10 cellular contexts compared by ENCODE assay signal in the genomic region with DNA sequence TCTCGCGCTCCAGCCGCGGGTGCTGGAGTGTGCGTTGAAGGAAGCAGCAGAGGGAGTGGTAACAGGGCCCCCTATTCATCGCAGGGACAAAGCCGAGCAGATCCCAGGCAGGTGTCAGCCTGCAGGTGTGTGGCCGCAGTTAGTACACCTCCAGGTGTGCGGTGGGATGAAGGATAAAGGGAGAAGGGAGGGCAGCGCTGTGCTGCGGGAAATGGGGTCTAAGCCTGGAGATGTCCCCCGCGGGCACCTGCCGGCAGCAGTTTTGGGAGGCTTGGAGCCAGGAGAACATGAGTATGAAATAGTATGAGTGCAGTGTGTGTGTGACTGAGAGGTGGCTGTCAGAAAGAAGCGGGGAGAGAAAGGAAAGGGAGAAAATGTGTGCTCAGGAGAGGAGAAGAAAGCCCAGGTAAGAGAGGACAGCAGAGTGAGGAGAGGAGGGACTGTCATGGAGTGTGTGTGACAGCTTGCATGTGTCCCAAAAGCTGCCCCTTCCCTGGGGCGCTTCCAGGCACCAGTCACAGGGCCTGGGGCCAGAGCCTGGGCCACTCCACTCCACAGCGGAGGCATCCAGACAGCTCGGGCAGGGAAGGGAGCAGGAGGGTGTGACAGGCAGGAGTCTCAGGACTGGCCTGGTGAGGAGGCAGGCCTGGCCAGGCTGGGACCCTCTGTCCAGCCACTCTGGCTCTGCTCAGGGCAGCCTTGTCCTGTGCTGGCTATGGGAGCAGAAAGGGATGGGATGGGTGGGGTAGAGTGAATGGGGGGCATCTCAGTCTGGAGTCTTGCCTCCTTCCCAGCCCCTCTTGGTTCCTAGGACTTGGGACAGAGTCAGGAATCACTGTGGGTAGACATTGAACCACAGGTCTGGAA. TPM values are rescaled to one million over a fixed set of nuclear protein-coding genes. Genes with fewer than 3 reads are reported as not detected.
DNase-seq lines count a peak whose midpoint lies in the region; ATAC-seq and TF ChIP-seq lines count a peak whose summit lies in the region.
"Had no signal": no experiment of that assay in that cellular context is flagged by ENCODE, and none has a peak within 500 bp of the region (broad histone marks: within the 10 kb centered on the region; RNA-seq: fewer than 3 reads in every experiment).

No MANE protein-coding gene starts in this region.

- no peak overlapping the region for H3K27ac Mint-ChIP-seq in activated CD8-positive, alpha-beta memory T cell treated with anti-CD3 and anti-CD28 coated beads, Interleukin-2, amount 10 ng/mL, durations not matched to agents 7 days and 5 days

- TF ChIP-seq EP300 in transverse colon (IDR thresholded peaks at IDR 0.05; ENCODE audit: low read depth) = no peak

- no peaks in the 10 kb centered on the region for H3K9me3 ChIP-seq in left lung
- no peaks in the 10 kb centered on the region for H3K9me3 ChIP-seq in transverse colon

- DNase-seq in activated CD8-positive, alpha-beta memory T cell treated with anti-CD3 and anti-CD28 coated beads, Interleukin-2, amount 10 ng/mL, durations not matched to agents 7 days and 5 days = no peak
- no peak for DNase-seq in activated CD8-positive, alpha-beta memory T cell treated with anti-CD3 and anti-CD28 coated beads, Interleukin-2, amount 50 U/mL, for 48 hours
- DNase-seq in astrocyte of the cerebellum (ENCODE audit: low read depth) (no peak), left lung (no peak), transverse colon (no peak), SW480 (ENCODE audit: low spot score) (no peak), hippocampal formation (lab: John Stamatoyannopoulos, UW) (no peak)

- no peaks in the 10 kb centered on the region for H3K9me3 Mint-ChIP-seq in activated CD8-positive, alpha-beta memory T cell treated with anti-CD3 and anti-CD28 coated beads, Interleukin-2, amount 10 ng/mL, durations not matched to agents 7 days and 5 days (ENCODE audit: low read depth)

- peak overlapping the region; percentile 1 for H3K4me3 Mint-ChIP-seq in activated CD8-positive, alpha-beta memory T cell treated with anti-CD3 and anti-CD28 coated beads, Interleukin-2, amount 10 ng/mL, durations not matched to agents 7 days and 5 days

- ATAC-seq in activated CD8-positive, alpha-beta memory T cell treated with anti-CD3 and anti-CD28 coated beads, Interleukin-2, amount 10 ng/mL, durations not matched to agents 7 days and 5 days = no peak
- ATAC-seq in left lung (no peak), GM19395 (IDR thresholded peaks at IDR 0.05; ENCODE audit: unreplicated experiment) (no peak)

- TF ChIP-seq POLR2A in transverse colon (IDR thresholded peaks at IDR 0.05) = no peak

- in situ Hi-C loops in astrocyte of the cerebellum (cut with HindIII; ENCODE audit: low sequenced_read_pairs) (no loop called here), transverse colon (cut with MboI; ENCODE audit: low pct_ligation_motif_present in 1 of 4, low pct_unique_long_range_greater_than_20kb in 1 of 4, low sequenced_read_pairs in 3 of 4) (loop anchor here in 1 of 4 donors (5.0 kb wide), 1 partner anchor 79 kb away; no protein-coding TSS in a partner anchor)

- peaks cover 21% of the 10 kb centered on the region for H3K4me1 Mint-ChIP-seq in activated CD8-positive, alpha-beta memory T cell treated with anti-CD3 and anti-CD28 coated beads, Interleukin-2, amount 10 ng/mL, durations not matched to agents 7 days and 5 days

- 29% methylated on average over 18 of the region's 18 CpGs; no CpG with 5 or more reads in 1 of the 2 donors for WGBS in transverse colon (ENCODE audit: low coverage in 1 of 2), 2 donors

- H3K27me3 ChIP-seq in left lung (peaks cover 0 to 20% of the 10 kb centered on the region in 2 donors), transverse colon (no peaks in the 10 kb centered on the region)

- H3K27ac ChIP-seq in left lung (no peak overlapping the region), transverse colon (peak overlapping the region; percentile 53 to 70 (median 64))

- intact Hi-C loops in left lung (cut with DNase I) = loop anchor here in 1 of 2 donors (5.0 kb wide), 1 partner anchor 64 kb away; a partner anchor contains a TSS
- intact Hi-C loops in transverse colon (cut with DNase I; ENCODE audit: low total_unique reads) = no loop called here

- TF ChIP-seq CTCF in astrocyte of the cerebellum (IDR thresholded peaks at IDR 0.05; ENCODE audit: low read depth, low read length, missing control alignments) (no peak), left lung (IDR thresholded peaks at IDR 0.05) (no peak), transverse colon (IDR thresholded peaks at IDR 0.05) (no peak)

- peaks cover 7% of the 10 kb centered on the region for H3K27me3 Mint-ChIP-seq in activated CD8-positive, alpha-beta memory T cell treated with anti-CD3 and anti-CD28 coated beads, Interleukin-2, amount 10 ng/mL, durations not matched to agents 7 days and 5 days

- CTCF ChIA-PET in activated CD8-positive, alpha-beta memory T cell treated with anti-CD3 and anti-CD28 coated beads, Interleukin-2, amount 10 ng/mL, durations not matched to agents 7 days and 5 days (lab: Charles Lee) = interaction anchor here (1.0 to 8.8 kb wide), 2 partner anchors 15 to 76 kb away, joined by 3 to 95 read pairs; no protein-coding TSS in a partner anchor

- no peaks in the 10 kb centered on the region for H3K36me3 ChIP-seq in left lung
- H3K36me3 ChIP-seq in transverse colon = no peaks in the 10 kb centered on the region

- H3K4me3 ChIP-seq in astrocyte of the cerebellum (ENCODE audit: low read depth, low read length) (peak overlapping the region; percentile 37), left lung (peak overlapping the region; percentile 17 to 32), transverse colon (peak overlapping the region; percentile 41 to 61 (median 49))

- no peaks in the 10 kb centered on the region for H3K36me3 Mint-ChIP-seq in activated CD8-positive, alpha-beta memory T cell treated with anti-CD3 and anti-CD28 coated beads, Interleukin-2, amount 10 ng/mL, durations not matched to agents 7 days and 5 days

- H3K4me1 ChIP-seq in left lung (peaks cover 4 to 30% of the 10 kb centered on the region in 2 donors), transverse colon (peaks cover 12 to 44% (median 30%) of the 10 kb centered on the region in 4 donors)

RNA-seq across cellular contexts. Expression of a gene that starts 0.8 kb away (rescaled TPM):
- total RNA-seq in activated CD8-positive, alpha-beta memory T cell treated with anti-CD3 and anti-CD28 coated beads, Interleukin-2, amount 10 ng/mL, durations not matched to agents 7 days and 5 days = 1 to 10 TPM in 1 of 2 experiments, under 1 TPM in 1; 0.91 to 1.0 TPM
- total RNA-seq in left lung (1 to 10 TPM; 1.2 to 5.3 TPM), transverse colon (1 to 10 TPM; 1.2 to 2.2 (median 1.6) TPM)

RNA-seq across cellular contexts. Expression of a gene that starts 5.7 kb away (rescaled TPM):
- 100 to 1,000 TPM; 155 to 159 TPM for total RNA-seq in activated CD8-positive, alpha-beta memory T cell treated with anti-CD3 and anti-CD28 coated beads, Interleukin-2, amount 10 ng/mL, durations not matched to agents 7 days and 5 days
- total RNA-seq in left lung = 100 to 1,000 TPM in 1 of 2 donors, 10 to 100 TPM in 1; 73.0 to 128 TPM
- total RNA-seq in transverse colon = 10 to 100 TPM; 15.3 to 80.1 (median 50.8) TPM

RNA-seq across cellular contexts. Expression of a gene that starts 10.7 kb away (rescaled TPM):
- total RNA-seq in activated CD8-positive, alpha-beta memory T cell treated with anti-CD3 and anti-CD28 coated beads, Interleukin-2, amount 10 ng/mL, durations not matched to agents 7 days and 5 days = 1 to 10 TPM in 1 of 2 experiments, under 1 TPM in 1; 0.77 to 2.8 TPM
- total RNA-seq in left lung (1 to 10 TPM in 1 of 2 donors, under 1 TPM in 1; 0.58 to 3.1 TPM), transverse colon (not detected)
- total RNA-seq: NCI-H460 had no signal

RNA-seq across cellular contexts. Expression of a gene that starts 13.3 kb away (rescaled TPM):
- total RNA-seq in activated CD8-positive, alpha-beta memory T cell treated with anti-CD3 and anti-CD28 coated beads, Interleukin-2, amount 10 ng/mL, durations not matched to agents 7 days and 5 days = 100 to 1,000 TPM; 117 to 137 TPM
- total RNA-seq in left lung (10 to 100 TPM; 52.4 to 80.5 TPM), transverse colon (10 to 100 TPM; 33.7 to 61.3 (median 54.7) TPM)

RNA-seq across cellular contexts. Expression of a gene that starts 19.3 kb away (rescaled TPM):
- under 1 TPM in 1 of 2 experiments, not detected in 1; 0.70 TPM for total RNA-seq in activated CD8-positive, alpha-beta memory T cell treated with anti-CD3 and anti-CD28 coated beads, Interleukin-2, amount 10 ng/mL, durations not matched to agents 7 days and 5 days
- total RNA-seq in left lung (not detected), transverse colon (1 to 10 TPM in 2 of 4 donors, not detected in 2; 2.6 to 5.4 TPM)
- total RNA-seq: lung microvascular endothelial cell, NCI-H460 had no signal

Comparison
In these comparisons a context has a peak if more than half of its experiments do, and no peak if none do; other contexts are left out.
1. H3K27ac ChIP-seq: peak in transverse colon (4 of 4); none in left lung (0 of 2).
2. Peak in every context shown above with its lines, with median percentiles within 50 percentile points of each other: H3K4me3 ChIP-seq.